In genomic region chr18:75203456-75204261, GRCh38 we compare ENCODE assay signal across 11 cellular contexts. TPM values are rescaled to one million over a fixed set of nuclear protein-coding genes. Genes with fewer than 3 reads are reported as not detected.
DNase-seq lines count a peak whose midpoint lies in the region; ATAC-seq, FAIRE-seq and TF ChIP-seq lines count a peak whose summit lies in the region.
"Had no signal": no experiment of that assay in that cellular context is flagged by ENCODE, and none has a peak within 500 bp of the region (broad histone marks: within the 10 kb centered on the region; RNA-seq: fewer than 3 reads in every experiment).

No MANE protein-coding gene starts in this region.

- peaks cover 3% of the 10 kb centered on the region for H3F3A ChIP-seq in smooth muscle cell (ENCODE audit: low read depth)

- H4K20me1 ChIP-seq in keratinocyte (ENCODE audit: control insufficient read depth, extremely low read depth, insufficient read depth, low read length): no peaks in the 10 kb centered on the region
- H4K20me1 ChIP-seq in smooth muscle cell (ENCODE audit: low read depth): peaks cover 93% of the 10 kb centered on the region

- H3K36me3 Mint-ChIP-seq in central memory CD8-positive, alpha-beta T cell (ENCODE audit: insufficient read depth): peaks cover 26% of the 10 kb centered on the region

- 20% methylated on average over 23 of the region's 23 CpGs for WGBS in smooth muscle cell (ENCODE audit: low lambda C conversion rate)

- H3K9ac ChIP-seq in keratinocyte (ENCODE audit: control insufficient read depth, extremely low read depth, insufficient read depth, low read length) (peak overlapping the region; percentile 22), smooth muscle cell (ENCODE audit: low read depth) (peak overlapping the region; percentile 78)

- no peaks in the 10 kb centered on the region for H3K9me1 ChIP-seq in keratinocyte (ENCODE audit: control insufficient read depth, extremely low read depth, insufficient read depth, low read length)

- H3K79me2 ChIP-seq in keratinocyte (ENCODE audit: control insufficient read depth, insufficient read depth, low read length) (peaks cover 52% of the 10 kb centered on the region), smooth muscle cell (ENCODE audit: low read depth) (peaks cover 100% of the 10 kb centered on the region)

- H3K4me2 ChIP-seq in keratinocyte (ENCODE audit: control insufficient read depth, extremely low read depth, insufficient read depth, low read depth, low read length) (peak overlapping the region; percentile 66), smooth muscle cell (peak overlapping the region; percentile 96)

- no peak overlapping the region for H3K4me3 Mint-ChIP-seq in central memory CD8-positive, alpha-beta T cell

- DNase-seq in H7: peak; percentile 60
- no peak for DNase-seq in central memory CD8-positive, alpha-beta T cell (ENCODE audit: low spot score in 2 of 2)
- no peak for DNase-seq in keratinocyte (ENCODE audit: low read depth, low spot score)
- DNase-seq in smooth muscle cell (lab: John Stamatoyannopoulos, UW; ENCODE audit: unreplicated experiment): no peak
- no peak for DNase-seq in NCI-H345 treated with DMSO at 0.1 percent for 48 hours (lab: John Stamatoyannopoulos, UW; ENCODE audit: unreplicated experiment)
- DNase-seq in activated effector memory CD4-positive, alpha-beta T cell treated with Interleukin-2 at 50 U/mL for 16 hours: no peak
- DNase-seq: activated CD4-positive, alpha-beta T cell treated with anti-CD3 and anti-CD28 coated beads for 48 hours; cerebellar nuclear complex; NCI-H82 had no signal

- H3K4me3 ChIP-seq in H7 (ENCODE audit: insufficient read depth, low read depth, low read length) (peak overlapping the region; percentile 55), keratinocyte (ENCODE audit: control insufficient read depth in 2 of 3, extremely low read depth in 1 of 3, insufficient read depth in 2 of 3, low read depth in 1 of 3, low read length in 3 of 3) (peak overlapping the region in 2 of 3 experiments; percentile 44 to 46), smooth muscle cell (peak overlapping the region; percentile 91)

- peaks cover 47% of the 10 kb centered on the region for H3K4me1 Mint-ChIP-seq in central memory CD8-positive, alpha-beta T cell

- no peaks in the 10 kb centered on the region for H3K9me3 Mint-ChIP-seq in central memory CD8-positive, alpha-beta T cell

- no peak for FAIRE-seq in keratinocyte (lab: Jason Lieb, UNC)

- no peak overlapping the region for H3K27ac ChIP-seq in keratinocyte (ENCODE audit: control insufficient read depth, insufficient read depth, low read length)
- peak overlapping the region; percentile 82 for H3K27ac ChIP-seq in smooth muscle cell (ENCODE audit: low read depth)

- H3K36me3 ChIP-seq in H7 (replicated peaks; ENCODE audit: control insufficient read depth, insufficient read depth, low read length): no peaks in the 10 kb centered on the region
- peaks cover 2 to 7% of the 10 kb centered on the region in 2 experiments for H3K36me3 ChIP-seq in keratinocyte (ENCODE audit: control insufficient read depth in 2 of 2, extremely low read depth in 1 of 2, insufficient read depth in 2 of 2, low read length in 2 of 2)
- no peaks in the 10 kb centered on the region for H3K36me3 ChIP-seq in smooth muscle cell (ENCODE audit: low read depth)

- H3K27ac Mint-ChIP-seq in central memory CD8-positive, alpha-beta T cell (ENCODE audit: low read depth): peak overlapping the region; percentile 10

- H3K4me1 ChIP-seq in keratinocyte (ENCODE audit: control insufficient read depth, extremely low read depth, insufficient read depth, low read length) (peaks cover 21% of the 10 kb centered on the region), smooth muscle cell (ENCODE audit: low read depth) (peaks cover 27% of the 10 kb centered on the region)

- peak overlapping the region; percentile 15 for H2AFZ ChIP-seq in keratinocyte (ENCODE audit: control insufficient read depth, low read length)
- H2AFZ ChIP-seq in smooth muscle cell (ENCODE audit: low read depth): no peak overlapping the region

- no peak for TF ChIP-seq CTCF in keratinocyte (optimal IDR thresholded peaks at IDR 0.05 in 1 of 3, IDR thresholded peaks at IDR 0.05 in 1 of 3, conservative IDR thresholded peaks at IDR 0.05 in 1 of 3; ENCODE audit: extremely low read depth in 1 of 3, insufficient read depth in 2 of 3, low read length in 3 of 3)
- no peak for TF ChIP-seq CTCF in smooth muscle cell (IDR thresholded peaks at IDR 0.05; ENCODE audit: borderline replicate concordance, insufficient read depth, poor library complexity, severe bottlenecking)

- H3K27me3 Mint-ChIP-seq in central memory CD8-positive, alpha-beta T cell: no peaks in the 10 kb centered on the region

- dilution Hi-C loops in keratinocyte (cut with MboI; ENCODE audit: extremely low pct_ligation_motif_present, low sequenced_read_pairs): no loop called here

- H3K27me3 ChIP-seq in H7 (ENCODE audit: control insufficient read depth, insufficient read depth, low read length): peaks cover 56% of the 10 kb centered on the region
- no peaks in the 10 kb centered on the region for H3K27me3 ChIP-seq in keratinocyte (ENCODE audit: control insufficient read depth, extremely low read depth, insufficient read depth, low read length)
- no peaks in the 10 kb centered on the region for H3K27me3 ChIP-seq in smooth muscle cell (ENCODE audit: low read depth)

- no peaks in the 10 kb centered on the region for H3K9me3 ChIP-seq in keratinocyte (ENCODE audit: control insufficient read depth, low read depth, low read length)
- H3K9me3 ChIP-seq in smooth muscle cell (replicated peaks; ENCODE audit: low read depth): no peaks in the 10 kb centered on the region

- no peak for ATAC-seq in central memory CD8-positive, alpha-beta T cell (replicated peaks; ENCODE audit: extremely low read depth, poor library complexity, severe bottlenecking)
- no peak for ATAC-seq in GM19023 (IDR thresholded peaks at IDR 0.05; ENCODE audit: unreplicated experiment)
- ATAC-seq in HG02852 (IDR thresholded peaks at IDR 0.05; ENCODE audit: unreplicated experiment): no peak

RNA-seq across cellular contexts. Expression of gene PTGR3, which starts 5.3 kb away (rescaled TPM):
- total RNA-seq in H7 (2014; rRNA removed; shearing (Covaris generic)): 16.1 and 18.1 TPM in 2 replicates
- polyA plus RNA-seq in keratinocyte: 22.2 to 25.2 TPM (median 22.5 TPM) in 3 replicates
- polyA plus RNA-seq in keratinocyte (2011; ENCODE audit: low read depth): 8.2 TPM
- 22.3 and 25.2 TPM in 2 replicates for polyA plus RNA-seq in keratinocyte (2011; cell fraction: cytosol; rRNA removed)
- 25.0 and 27.0 TPM in 2 replicates for polyA plus RNA-seq in keratinocyte (2011; cell fraction: nucleus; rRNA removed)
- 14.8 and 17.2 TPM in 2 replicates for polyA plus RNA-seq in keratinocyte (2012; ENCODE audit: low replicate concordance)
- polyA minus RNA-seq in keratinocyte: 14.9 to 30.2 TPM (median 28.5 TPM) in 3 replicates
- 9.6 TPM for polyA minus RNA-seq in keratinocyte (2011; cell fraction: cytosol; rRNA and poly(A)+ RNA removed)
- 9.0 and 14.8 TPM in 2 replicates for polyA minus RNA-seq in keratinocyte (2011; cell fraction: nucleus; rRNA and poly(A)+ RNA removed)
- total RNA-seq in smooth muscle cell: 32.9 and 35.0 TPM in 2 replicates
- polyA plus RNA-seq in smooth muscle cell: 29.6 and 29.7 TPM in 2 replicates

RNA-seq across cellular contexts. Expression of gene TSHZ1, which starts 6.9 kb away (rescaled TPM):
- total RNA-seq in H7 (2014; rRNA removed; shearing (Covaris generic)): 4.6 and 8.2 TPM in 2 replicates
- 1.3 to 2.2 TPM (median 1.6 TPM) in 3 replicates for polyA plus RNA-seq in keratinocyte
- 2.9 TPM for polyA plus RNA-seq in keratinocyte (2011; ENCODE audit: low read depth)
- polyA plus RNA-seq in keratinocyte (2011; cell fraction: cytosol; rRNA removed): 1.9 and 2.4 TPM in 2 replicates
- 3.4 and 4.0 TPM in 2 replicates for polyA plus RNA-seq in keratinocyte (2011; cell fraction: nucleus; rRNA removed)
- 2.7 and 4.3 TPM in 2 replicates for polyA plus RNA-seq in keratinocyte (2012; ENCODE audit: low replicate concordance)
- 2.0 to 6.8 TPM (median 3.3 TPM) in 3 replicates for polyA minus RNA-seq in keratinocyte
- polyA minus RNA-seq in keratinocyte (2011; cell fraction: cytosol; rRNA and poly(A)+ RNA removed): 2.3 TPM
- 2.0 and 3.4 TPM in 2 replicates for polyA minus RNA-seq in keratinocyte (2011; cell fraction: nucleus; rRNA and poly(A)+ RNA removed)
- 25.1 and 26.1 TPM in 2 replicates for total RNA-seq in smooth muscle cell
- 20.7 and 21.3 TPM in 2 replicates for polyA plus RNA-seq in smooth muscle cell
